23 cellular contexts compared by ENCODE assay signal in genomic region chr13:109733550-109733949, GRCh38. TPM values are rescaled to one million over a fixed set of nuclear protein-coding genes. Genes with fewer than 3 reads are reported as not detected.
DNase-seq lines count a peak whose midpoint lies in the region; ATAC-seq, FAIRE-seq and TF ChIP-seq lines count a peak whose summit lies in the region.
"Had no signal": no experiment of that assay in that cellular context is flagged by ENCODE, and none has a peak within 500 bp of the region (broad histone marks: within the 10 kb centered on the region; RNA-seq: fewer than 3 reads in every experiment).

No MANE protein-coding gene starts in this region.

- H3K4me3 ChIP-seq in H7 (ENCODE audit: insufficient read depth, low read depth, low read length) (no peak overlapping the region), kidney (ENCODE audit: low read length in 2 of 2) (no peak overlapping the region)
- H3K4me3 ChIP-seq: HAP-1, K562 had no signal

- no peak overlapping the region for H3K4me3 Mint-ChIP-seq in stimulated activated naive CD8-positive, alpha-beta T cell treated with anti-CD3 and anti-CD28 coated beads, Interleukin-15, amount 100 ng/mL, for 72 hours
- H3K4me3 Mint-ChIP-seq in stimulated activated effector memory CD8-positive, alpha-beta T cell treated with anti-CD3 and anti-CD28 coated beads, Interleukin-12 subunit alpha, Interleukin-12 subunit beta, amount 100 ng/mL, for 72 hours: peak overlapping the region; percentile 54
- H3K4me3 Mint-ChIP-seq in osteocyte (ENCODE audit: unreplicated experiment): no peak overlapping the region
- H3K4me3 Mint-ChIP-seq: CD14-positive monocyte; CD4-positive, alpha-beta memory T cell had no signal

- no peak for DNase-seq in stimulated activated naive CD8-positive, alpha-beta T cell treated with anti-CD3 and anti-CD28 coated beads, Interleukin-15, amount 100 ng/mL, for 72 hours
- DNase-seq in stimulated activated naive CD8-positive, alpha-beta T cell treated with anti-CD3 and anti-CD28 coated beads, Interleukin-15, Interleukin-2, amounts not matched to agents 100 U/mL and 50 U/mL, for 24 hours: no peak
- peak; percentile 37 for DNase-seq in H7
- DNase-seq in kidney: peak; percentile 75
- DNase-seq in stimulated activated effector memory CD8-positive, alpha-beta T cell treated with anti-CD3 and anti-CD28 coated beads, Interleukin-12 subunit alpha, Interleukin-12 subunit beta, amount 100 ng/mL, for 72 hours (ENCODE audit: low spot score in 2 of 2): no peak
- no peak for DNase-seq in osteocyte (ENCODE audit: extremely low spot score, unreplicated experiment)
- no peak for DNase-seq in T-helper 1 cell
- DNase-seq: ACHN, BE2C, Calu3, DMS79 treated with DMSO at 0.1 percent for 48 hours, EL, IMR-90 had no signal

- no peaks in the 10 kb centered on the region for H3K27me3 ChIP-seq in H7 (ENCODE audit: control insufficient read depth, insufficient read depth, low read length)
- H3K27me3 ChIP-seq: BE2C had no signal

- peaks cover 7% of the 10 kb centered on the region for H3K4me1 Mint-ChIP-seq in stimulated activated naive CD8-positive, alpha-beta T cell treated with anti-CD3 and anti-CD28 coated beads, Interleukin-15, amount 100 ng/mL, for 72 hours
- peaks cover 8% of the 10 kb centered on the region for H3K4me1 Mint-ChIP-seq in stimulated activated effector memory CD8-positive, alpha-beta T cell treated with anti-CD3 and anti-CD28 coated beads, Interleukin-12 subunit alpha, Interleukin-12 subunit beta, amount 100 ng/mL, for 72 hours
- peaks cover 11% of the 10 kb centered on the region for H3K4me1 Mint-ChIP-seq in osteocyte (ENCODE audit: unreplicated experiment)

- no peak overlapping the region for H3K27ac ChIP-seq in kidney (ENCODE audit: low read depth in 2 of 2, low read length in 2 of 2)
- H3K27ac ChIP-seq: HL-60 had no signal

- peaks cover 0 to 7% of the 10 kb centered on the region in 2 donors for H3K9me3 Mint-ChIP-seq in stimulated activated naive CD8-positive, alpha-beta T cell treated with anti-CD3 and anti-CD28 coated beads, Interleukin-15, amount 100 ng/mL, for 72 hours
- no peaks in the 10 kb centered on the region for H3K9me3 Mint-ChIP-seq in stimulated activated effector memory CD8-positive, alpha-beta T cell treated with anti-CD3 and anti-CD28 coated beads, Interleukin-12 subunit alpha, Interleukin-12 subunit beta, amount 100 ng/mL, for 72 hours
- H3K9me3 Mint-ChIP-seq in osteocyte (ENCODE audit: unreplicated experiment): no peaks in the 10 kb centered on the region

- TF ChIP-seq CTCF in kidney (IDR thresholded peaks at IDR 0.05; ENCODE audit: borderline replicate concordance, extremely low read depth, insufficient read depth): no peak
- no peak for TF ChIP-seq CTCF in osteocyte (IDR thresholded peaks at IDR 0.05)

- intact Hi-C loops in kidney (cut with DNase I): no loop called here

- no peak overlapping the region for H3K9ac ChIP-seq in kidney (ENCODE audit: low read length in 2 of 2)

- peak overlapping the region in 1 of 2 donors; percentile 57 for H3K27ac Mint-ChIP-seq in stimulated activated naive CD8-positive, alpha-beta T cell treated with anti-CD3 and anti-CD28 coated beads, Interleukin-15, amount 100 ng/mL, for 72 hours
- peak overlapping the region; percentile 81 for H3K27ac Mint-ChIP-seq in stimulated activated effector memory CD8-positive, alpha-beta T cell treated with anti-CD3 and anti-CD28 coated beads, Interleukin-12 subunit alpha, Interleukin-12 subunit beta, amount 100 ng/mL, for 72 hours
- H3K27ac Mint-ChIP-seq in osteocyte (ENCODE audit: unreplicated experiment): no peak overlapping the region

- H3K27me3 Mint-ChIP-seq in stimulated activated naive CD8-positive, alpha-beta T cell treated with anti-CD3 and anti-CD28 coated beads, Interleukin-15, amount 100 ng/mL, for 72 hours: peaks cover 13% of the 10 kb centered on the region
- H3K27me3 Mint-ChIP-seq in osteocyte (ENCODE audit: unreplicated experiment): no peaks in the 10 kb centered on the region

- FAIRE-seq in kidney (lab: Jason Lieb, UNC): no peak
- FAIRE-seq: A204.1, GM12891, GM18507, H1, K562 had no signal

- no peaks in the 10 kb centered on the region for H3K36me3 Mint-ChIP-seq in stimulated activated effector memory CD8-positive, alpha-beta T cell treated with anti-CD3 and anti-CD28 coated beads, Interleukin-12 subunit alpha, Interleukin-12 subunit beta, amount 100 ng/mL, for 72 hours
- H3K36me3 Mint-ChIP-seq in osteocyte (ENCODE audit: unreplicated experiment): no peaks in the 10 kb centered on the region
- H3K36me3 Mint-ChIP-seq: CD14-positive monocyte; CD4-positive, alpha-beta memory T cell had no signal

- no peaks in the 10 kb centered on the region for H3K36me3 ChIP-seq in H7 (replicated peaks; ENCODE audit: control insufficient read depth, insufficient read depth, low read length)
- H3K36me3 ChIP-seq in kidney (ENCODE audit: control insufficient read depth in 1 of 2, insufficient read depth in 2 of 2, low read length in 2 of 2): no peaks in the 10 kb centered on the region
- H3K36me3 ChIP-seq: BE2C, HAP-1 had no signal

- no peaks in the 10 kb centered on the region for H3K9me3 ChIP-seq in kidney (ENCODE audit: control insufficient read depth in 1 of 2, low read length in 2 of 2)
- H3K9me3 ChIP-seq: BE2C, HAP-1 had no signal

- peaks cover 0 to 13% of the 10 kb centered on the region in 2 donors for H3K4me1 ChIP-seq in kidney (ENCODE audit: control insufficient read depth in 1 of 2, insufficient read depth in 1 of 2, low read depth in 1 of 2, low read length in 2 of 2)
- H3K4me1 ChIP-seq: BE2C, HAP-1 had no signal

- peak; percentile 35 for ATAC-seq in stimulated activated naive CD8-positive, alpha-beta T cell treated with anti-CD3 and anti-CD28 coated beads, Interleukin-15, amount 100 ng/mL, for 72 hours
- ATAC-seq in stimulated activated naive CD8-positive, alpha-beta T cell treated with anti-CD3 and anti-CD28 coated beads, Interleukin-15, Interleukin-2, amounts not matched to agents 100 U/mL and 50 U/mL, for 24 hours: no peak
- ATAC-seq in stimulated activated effector memory CD8-positive, alpha-beta T cell treated with anti-CD3 and anti-CD28 coated beads, Interleukin-12 subunit alpha, Interleukin-12 subunit beta, amount 100 ng/mL, for 72 hours: peak; percentile 4
- ATAC-seq in HG03354 (IDR thresholded peaks at IDR 0.05; ENCODE audit: poor library complexity, severe bottlenecking, unreplicated experiment): no peak
- ATAC-seq: K562 had no signal

RNA-seq across cellular contexts. Expression of gene IRS2, which starts 52.8 kb away (rescaled TPM):
- 4.3 and 9.0 TPM in 2 replicates for total RNA-seq in H7 (2014; rRNA removed; shearing (Covaris generic))
- total RNA-seq in kidney: 12.9 TPM
- polyA plus RNA-seq in kidney (ENCODE audit: insufficient read depth, low read depth, low replicate concordance): 2.1 TPM
- total RNA-seq in osteocyte: 49.1 and 52.3 TPM in 2 replicates

Comparison
In these comparisons a context has a peak if more than half of its experiments do, and no peak if none do; other contexts are left out.
1. ATAC-seq: peak in stimulated activated naive CD8-positive, alpha-beta T cell treated with anti-CD3 and anti-CD28 coated beads, Interleukin-15, amount 100 ng/mL, for 72 hours (single experiment) and stimulated activated effector memory CD8-positive, alpha-beta T cell treated with anti-CD3 and anti-CD28 coated beads, Interleukin-12 subunit alpha, Interleukin-12 subunit beta, amount 100 ng/mL, for 72 hours (single experiment); none in stimulated activated naive CD8-positive, alpha-beta T cell treated with anti-CD3 and anti-CD28 coated beads, Interleukin-15, Interleukin-2, amounts not matched to agents 100 U/mL and 50 U/mL, for 24 hours (single experiment) and HG03354 (single experiment).
2. DNase-seq: peak in H7 (single experiment) and kidney (single experiment); none in stimulated activated naive CD8-positive, alpha-beta T cell treated with anti-CD3 and anti-CD28 coated beads, Interleukin-15, amount 100 ng/mL, for 72 hours (0 of 2), stimulated activated naive CD8-positive, alpha-beta T cell treated with anti-CD3 and anti-CD28 coated beads, Interleukin-15, Interleukin-2, amounts not matched to agents 100 U/mL and 50 U/mL, for 24 hours (single experiment), stimulated activated effector memory CD8-positive, alpha-beta T cell treated with anti-CD3 and anti-CD28 coated beads, Interleukin-12 subunit alpha, Interleukin-12 subunit beta, amount 100 ng/mL, for 72 hours (0 of 2), osteocyte (single experiment) and T-helper 1 cell (0 of 5).